In the genomic region with DNA sequence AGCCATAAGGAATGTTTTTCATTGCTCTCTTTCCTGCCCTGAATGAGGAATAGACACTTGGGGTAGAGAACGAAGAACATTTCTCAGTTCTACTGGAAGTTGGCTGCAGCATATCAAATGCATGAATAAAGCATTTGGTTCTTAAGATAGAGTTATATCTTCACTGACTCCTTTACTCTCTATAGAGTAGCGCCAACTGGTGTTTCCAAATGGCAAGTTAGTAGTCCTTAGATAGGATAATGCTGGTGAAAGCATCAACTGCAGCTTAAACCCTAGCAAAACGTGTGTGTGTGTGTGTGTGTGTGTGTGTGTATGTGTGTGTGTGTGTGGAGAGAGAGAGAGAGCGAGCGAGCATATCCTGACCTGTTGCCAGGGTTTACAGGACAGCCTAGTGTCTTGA, we compare ENCODE assay signal across 2 cellular contexts.
TF ChIP-seq lines count a peak whose summit lies in the region.

No MANE protein-coding gene starts in this region.

TF ChIP-seq in H1, 55 proteins besides CTCF, POLR2A, EP300 and RAD21:
- TF ChIP-seq SRF (IDR thresholded peaks at IDR 0.05; ENCODE audit: low read depth, low read length) (no peak), CBX8 (IDR thresholded peaks at IDR 0.05; ENCODE audit: borderline replicate concordance, low read depth, low read length) (no peak), SP2 (IDR thresholded peaks at IDR 0.05; ENCODE audit: low read length) (no peak), KDM5A (IDR thresholded peaks at IDR 0.05; ENCODE audit: low read length) (no peak), TAF1 (IDR thresholded peaks at IDR 0.05; ENCODE audit: low read depth, low read length) (no peak), ASH2L (IDR thresholded peaks at IDR 0.05; ENCODE audit: low read length) (no peak), SIX5 (IDR thresholded peaks at IDR 0.05; ENCODE audit: low read depth, low read length) (no peak), FOSL1 (IDR thresholded peaks at IDR 0.05; ENCODE audit: insufficient read depth, low read depth, low read length) (no peak)
- TF ChIP-seq, protein P1, sequence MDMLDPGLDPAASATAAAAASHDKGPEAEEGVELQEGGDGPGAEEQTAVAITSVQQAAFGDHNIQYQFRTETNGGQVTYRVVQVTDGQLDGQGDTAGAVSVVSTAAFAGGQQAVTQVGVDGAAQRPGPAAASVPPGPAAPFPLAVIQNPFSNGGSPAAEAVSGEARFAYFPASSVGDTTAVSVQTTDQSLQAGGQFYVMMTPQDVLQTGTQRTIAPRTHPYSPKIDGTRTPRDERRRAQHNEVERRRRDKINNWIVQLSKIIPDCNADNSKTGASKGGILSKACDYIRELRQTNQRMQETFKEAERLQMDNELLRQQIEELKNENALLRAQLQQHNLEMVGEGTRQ (IDR thresholded peaks at IDR 0.05; ENCODE audit: low read length) = no peak
- TF ChIP-seq, protein P2, sequence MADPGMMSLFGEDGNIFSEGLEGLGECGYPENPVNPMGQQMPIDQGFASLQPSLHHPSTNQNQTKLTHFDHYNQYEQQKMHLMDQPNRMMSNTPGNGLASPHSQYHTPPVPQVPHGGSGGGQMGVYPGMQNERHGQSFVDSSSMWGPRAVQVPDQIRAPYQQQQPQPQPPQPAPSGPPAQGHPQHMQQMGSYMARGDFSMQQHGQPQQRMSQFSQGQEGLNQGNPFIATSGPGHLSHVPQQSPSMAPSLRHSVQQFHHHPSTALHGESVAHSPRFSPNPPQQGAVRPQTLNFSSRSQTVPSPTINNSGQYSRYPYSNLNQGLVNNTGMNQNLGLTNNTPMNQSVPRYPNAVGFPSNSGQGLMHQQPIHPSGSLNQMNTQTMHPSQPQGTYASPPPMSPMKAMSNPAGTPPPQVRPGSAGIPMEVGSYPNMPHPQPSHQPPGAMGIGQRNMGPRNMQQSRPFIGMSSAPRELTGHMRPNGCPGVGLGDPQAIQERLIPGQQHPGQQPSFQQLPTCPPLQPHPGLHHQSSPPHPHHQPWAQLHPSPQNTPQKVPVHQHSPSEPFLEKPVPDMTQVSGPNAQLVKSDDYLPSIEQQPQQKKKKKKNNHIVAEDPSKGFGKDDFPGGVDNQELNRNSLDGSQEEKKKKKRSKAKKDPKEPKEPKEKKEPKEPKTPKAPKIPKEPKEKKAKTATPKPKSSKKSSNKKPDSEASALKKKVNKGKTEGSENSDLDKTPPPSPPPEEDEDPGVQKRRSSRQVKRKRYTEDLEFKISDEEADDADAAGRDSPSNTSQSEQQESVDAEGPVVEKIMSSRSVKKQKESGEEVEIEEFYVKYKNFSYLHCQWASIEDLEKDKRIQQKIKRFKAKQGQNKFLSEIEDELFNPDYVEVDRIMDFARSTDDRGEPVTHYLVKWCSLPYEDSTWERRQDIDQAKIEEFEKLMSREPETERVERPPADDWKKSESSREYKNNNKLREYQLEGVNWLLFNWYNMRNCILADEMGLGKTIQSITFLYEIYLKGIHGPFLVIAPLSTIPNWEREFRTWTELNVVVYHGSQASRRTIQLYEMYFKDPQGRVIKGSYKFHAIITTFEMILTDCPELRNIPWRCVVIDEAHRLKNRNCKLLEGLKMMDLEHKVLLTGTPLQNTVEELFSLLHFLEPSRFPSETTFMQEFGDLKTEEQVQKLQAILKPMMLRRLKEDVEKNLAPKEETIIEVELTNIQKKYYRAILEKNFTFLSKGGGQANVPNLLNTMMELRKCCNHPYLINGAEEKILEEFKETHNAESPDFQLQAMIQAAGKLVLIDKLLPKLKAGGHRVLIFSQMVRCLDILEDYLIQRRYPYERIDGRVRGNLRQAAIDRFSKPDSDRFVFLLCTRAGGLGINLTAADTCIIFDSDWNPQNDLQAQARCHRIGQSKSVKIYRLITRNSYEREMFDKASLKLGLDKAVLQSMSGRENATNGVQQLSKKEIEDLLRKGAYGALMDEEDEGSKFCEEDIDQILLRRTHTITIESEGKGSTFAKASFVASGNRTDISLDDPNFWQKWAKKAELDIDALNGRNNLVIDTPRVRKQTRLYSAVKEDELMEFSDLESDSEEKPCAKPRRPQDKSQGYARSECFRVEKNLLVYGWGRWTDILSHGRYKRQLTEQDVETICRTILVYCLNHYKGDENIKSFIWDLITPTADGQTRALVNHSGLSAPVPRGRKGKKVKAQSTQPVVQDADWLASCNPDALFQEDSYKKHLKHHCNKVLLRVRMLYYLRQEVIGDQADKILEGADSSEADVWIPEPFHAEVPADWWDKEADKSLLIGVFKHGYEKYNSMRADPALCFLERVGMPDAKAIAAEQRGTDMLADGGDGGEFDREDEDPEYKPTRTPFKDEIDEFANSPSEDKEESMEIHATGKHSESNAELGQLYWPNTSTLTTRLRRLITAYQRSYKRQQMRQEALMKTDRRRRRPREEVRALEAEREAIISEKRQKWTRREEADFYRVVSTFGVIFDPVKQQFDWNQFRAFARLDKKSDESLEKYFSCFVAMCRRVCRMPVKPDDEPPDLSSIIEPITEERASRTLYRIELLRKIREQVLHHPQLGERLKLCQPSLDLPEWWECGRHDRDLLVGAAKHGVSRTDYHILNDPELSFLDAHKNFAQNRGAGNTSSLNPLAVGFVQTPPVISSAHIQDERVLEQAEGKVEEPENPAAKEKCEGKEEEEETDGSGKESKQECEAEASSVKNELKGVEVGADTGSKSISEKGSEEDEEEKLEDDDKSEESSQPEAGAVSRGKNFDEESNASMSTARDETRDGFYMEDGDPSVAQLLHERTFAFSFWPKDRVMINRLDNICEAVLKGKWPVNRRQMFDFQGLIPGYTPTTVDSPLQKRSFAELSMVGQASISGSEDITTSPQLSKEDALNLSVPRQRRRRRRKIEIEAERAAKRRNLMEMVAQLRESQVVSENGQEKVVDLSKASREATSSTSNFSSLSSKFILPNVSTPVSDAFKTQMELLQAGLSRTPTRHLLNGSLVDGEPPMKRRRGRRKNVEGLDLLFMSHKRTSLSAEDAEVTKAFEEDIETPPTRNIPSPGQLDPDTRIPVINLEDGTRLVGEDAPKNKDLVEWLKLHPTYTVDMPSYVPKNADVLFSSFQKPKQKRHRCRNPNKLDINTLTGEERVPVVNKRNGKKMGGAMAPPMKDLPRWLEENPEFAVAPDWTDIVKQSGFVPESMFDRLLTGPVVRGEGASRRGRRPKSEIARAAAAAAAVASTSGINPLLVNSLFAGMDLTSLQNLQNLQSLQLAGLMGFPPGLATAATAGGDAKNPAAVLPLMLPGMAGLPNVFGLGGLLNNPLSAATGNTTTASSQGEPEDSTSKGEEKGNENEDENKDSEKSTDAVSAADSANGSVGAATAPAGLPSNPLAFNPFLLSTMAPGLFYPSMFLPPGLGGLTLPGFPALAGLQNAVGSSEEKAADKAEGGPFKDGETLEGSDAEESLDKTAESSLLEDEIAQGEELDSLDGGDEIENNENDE (IDR thresholded peaks at IDR 0.05; ENCODE audit: insufficient replicate concordance, low read length) = no peak
- TF ChIP-seq, protein P3, sequence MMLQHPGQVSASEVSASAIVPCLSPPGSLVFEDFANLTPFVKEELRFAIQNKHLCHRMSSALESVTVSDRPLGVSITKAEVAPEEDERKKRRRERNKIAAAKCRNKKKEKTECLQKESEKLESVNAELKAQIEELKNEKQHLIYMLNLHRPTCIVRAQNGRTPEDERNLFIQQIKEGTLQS (IDR thresholded peaks at IDR 0.05; ENCODE audit: insufficient read depth, low read depth, low read length) = no peak

TF ChIP-seq in WTC11, 78 proteins besides CTCF, POLR2A, EP300 and RAD21:
- TF ChIP-seq, protein P4, sequence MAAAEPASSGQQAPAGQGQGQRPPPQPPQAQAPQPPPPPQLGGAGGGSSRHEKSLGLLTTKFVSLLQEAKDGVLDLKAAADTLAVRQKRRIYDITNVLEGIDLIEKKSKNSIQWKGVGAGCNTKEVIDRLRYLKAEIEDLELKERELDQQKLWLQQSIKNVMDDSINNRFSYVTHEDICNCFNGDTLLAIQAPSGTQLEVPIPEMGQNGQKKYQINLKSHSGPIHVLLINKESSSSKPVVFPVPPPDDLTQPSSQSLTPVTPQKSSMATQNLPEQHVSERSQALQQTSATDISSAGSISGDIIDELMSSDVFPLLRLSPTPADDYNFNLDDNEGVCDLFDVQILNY (CRISPR knock-in tag; IDR thresholded peaks at IDR 0.05) = no peak
- no peak for TF ChIP-seq MYBL2 (CRISPR knock-in tag; IDR thresholded peaks at IDR 0.05)
- TF ChIP-seq, protein P5, sequence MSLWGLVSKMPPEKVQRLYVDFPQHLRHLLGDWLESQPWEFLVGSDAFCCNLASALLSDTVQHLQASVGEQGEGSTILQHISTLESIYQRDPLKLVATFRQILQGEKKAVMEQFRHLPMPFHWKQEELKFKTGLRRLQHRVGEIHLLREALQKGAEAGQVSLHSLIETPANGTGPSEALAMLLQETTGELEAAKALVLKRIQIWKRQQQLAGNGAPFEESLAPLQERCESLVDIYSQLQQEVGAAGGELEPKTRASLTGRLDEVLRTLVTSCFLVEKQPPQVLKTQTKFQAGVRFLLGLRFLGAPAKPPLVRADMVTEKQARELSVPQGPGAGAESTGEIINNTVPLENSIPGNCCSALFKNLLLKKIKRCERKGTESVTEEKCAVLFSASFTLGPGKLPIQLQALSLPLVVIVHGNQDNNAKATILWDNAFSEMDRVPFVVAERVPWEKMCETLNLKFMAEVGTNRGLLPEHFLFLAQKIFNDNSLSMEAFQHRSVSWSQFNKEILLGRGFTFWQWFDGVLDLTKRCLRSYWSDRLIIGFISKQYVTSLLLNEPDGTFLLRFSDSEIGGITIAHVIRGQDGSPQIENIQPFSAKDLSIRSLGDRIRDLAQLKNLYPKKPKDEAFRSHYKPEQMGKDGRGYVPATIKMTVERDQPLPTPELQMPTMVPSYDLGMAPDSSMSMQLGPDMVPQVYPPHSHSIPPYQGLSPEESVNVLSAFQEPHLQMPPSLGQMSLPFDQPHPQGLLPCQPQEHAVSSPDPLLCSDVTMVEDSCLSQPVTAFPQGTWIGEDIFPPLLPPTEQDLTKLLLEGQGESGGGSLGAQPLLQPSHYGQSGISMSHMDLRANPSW (CRISPR knock-in tag; conservative IDR thresholded peaks at IDR 0.05; ENCODE audit: low read depth) = no peak
- TF ChIP-seq RORB (CRISPR knock-in tag; IDR thresholded peaks at IDR 0.05) = no peak
- TF ChIP-seq SP1 (CRISPR knock-in tag; conservative IDR thresholded peaks at IDR 0.05) = no peak
- TF ChIP-seq, protein P6, sequence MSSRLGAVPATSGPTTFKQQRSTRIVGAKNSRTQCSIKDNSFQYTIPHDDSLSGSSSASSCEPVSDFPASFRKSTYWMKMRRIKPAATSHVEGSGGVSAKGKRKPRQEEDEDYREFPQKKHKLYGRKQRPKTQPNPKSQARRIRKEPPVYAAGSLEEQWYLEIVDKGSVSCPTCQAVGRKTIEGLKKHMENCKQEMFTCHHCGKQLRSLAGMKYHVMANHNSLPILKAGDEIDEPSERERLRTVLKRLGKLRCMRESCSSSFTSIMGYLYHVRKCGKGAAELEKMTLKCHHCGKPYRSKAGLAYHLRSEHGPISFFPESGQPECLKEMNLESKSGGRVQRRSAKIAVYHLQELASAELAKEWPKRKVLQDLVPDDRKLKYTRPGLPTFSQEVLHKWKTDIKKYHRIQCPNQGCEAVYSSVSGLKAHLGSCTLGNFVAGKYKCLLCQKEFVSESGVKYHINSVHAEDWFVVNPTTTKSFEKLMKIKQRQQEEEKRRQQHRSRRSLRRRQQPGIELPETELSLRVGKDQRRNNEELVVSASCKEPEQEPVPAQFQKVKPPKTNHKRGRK (CRISPR knock-in tag; IDR thresholded peaks at IDR 0.05; ENCODE audit: borderline replicate concordance) = no peak
TF ChIP-seq in WTC11: peak in this region for 0.
